ENCODE assay signal across 8 cellular contexts in genomic region chr12:52025301-52026172, GRCh38. TPM values are rescaled to one million over a fixed set of nuclear protein-coding genes. Genes with fewer than 3 reads are reported as not detected.
DNase-seq lines count a peak whose midpoint lies in the region; ATAC-seq, FAIRE-seq and TF ChIP-seq lines count a peak whose summit lies in the region.

No MANE protein-coding gene starts in this region.

- H3K27me3 Mint-ChIP-seq in activated B cell treated with CpG ODN at 0.5 μM for 24 hours = no peaks in the 10 kb centered on the region

- H3K27ac Mint-ChIP-seq in activated B cell treated with CpG ODN at 0.5 μM for 24 hours = peak overlapping the region; percentile 83

- DNase-seq in EL (peak; percentile 87), NCI-H226 (peak; percentile 82), activated B cell treated with CpG ODN at 0.5 μM for 24 hours (peak; percentile 73), cardiac fibroblast (ENCODE audit: low read depth in 2 of 2) (peak; percentile 87 to 89), keratinocyte (ENCODE audit: low read depth, low spot score) (no peak)
- peak; percentile 70 to 78 for DNase-seq in stimulated activated CD4-positive, alpha-beta T cell treated with anti-CD3 and anti-CD28 coated beads, Interleukin-12 subunit alpha, Interleukin-12 subunit beta, amount 100 ng/mL, for 24 hours (ENCODE audit: low read depth in 2 of 2)

- CTCF ChIA-PET in activated B cell treated with CpG ODN at 0.5 μM for 24 hours (lab: Charles Lee) = interaction anchor here (0.5 to 13.2 kb wide), 32 partner anchors 9 to 980 kb away, joined by 3 to 342 read pairs (median 6); partner anchors contain the start of genes ATG101, EIF4B, NR4A1 and SMIM41

- TF ChIP-seq CTCF in activated B cell treated with CpG ODN at 0.5 μM for 24 hours (IDR thresholded peaks at IDR 0.05) = peak; percentile 98
- TF ChIP-seq CTCF in cardiac fibroblast (IDR thresholded peaks at IDR 0.05; ENCODE audit: low read depth, low read length) = peak; percentile 74
- peak; percentile 83 to 97 (median 87) for TF ChIP-seq CTCF in keratinocyte (optimal IDR thresholded peaks at IDR 0.05 in 1 of 3, IDR thresholded peaks at IDR 0.05 in 1 of 3, conservative IDR thresholded peaks at IDR 0.05 in 1 of 3; ENCODE audit: extremely low read depth in 1 of 3, insufficient read depth in 2 of 3, low read length in 3 of 3)

- POLR2A ChIA-PET in activated B cell treated with CpG ODN at 0.5 μM for 24 hours (lab: Charles Lee) = interaction anchor here (0.7 to 7.5 kb wide), 14 partner anchors 12 to 120 kb away, joined by 3 to 217 read pairs (median 9); partner anchors contain the start of genes ATG101, NR4A1 and TAMALIN

- peak overlapping the region; percentile 86 for H3K4me3 Mint-ChIP-seq in activated B cell treated with CpG ODN at 0.5 μM for 24 hours

- no peaks in the 10 kb centered on the region for H3K9me1 ChIP-seq in keratinocyte (ENCODE audit: control insufficient read depth, extremely low read depth, insufficient read depth, low read length)

- peaks cover 7% of the 10 kb centered on the region for H3K27me3 ChIP-seq in keratinocyte (ENCODE audit: control insufficient read depth, extremely low read depth, insufficient read depth, low read length)

- H4K20me1 ChIP-seq in keratinocyte (ENCODE audit: control insufficient read depth, extremely low read depth, insufficient read depth, low read length) = no peaks in the 10 kb centered on the region

- H3K4me2 ChIP-seq in keratinocyte (ENCODE audit: control insufficient read depth, extremely low read depth, insufficient read depth, low read depth, low read length) = peak overlapping the region; percentile 99

- FAIRE-seq in keratinocyte (lab: Jason Lieb, UNC) = no peak

- peak overlapping the region; percentile 68 for H3K9ac ChIP-seq in keratinocyte (ENCODE audit: control insufficient read depth, extremely low read depth, insufficient read depth, low read length)

- intact Hi-C loops in activated B cell treated with CpG ODN at 0.5 μM for 24 hours (cut with micrococcal nuclease) = loop anchor here (1.0 to 2.0 kb wide), 7 partner anchors 8 to 133 kb away; partner anchors contain the start of genes ATG101 and NR4A1

- peaks cover 50% of the 10 kb centered on the region for H3K4me1 Mint-ChIP-seq in activated B cell treated with CpG ODN at 0.5 μM for 24 hours

- H2AFZ ChIP-seq in keratinocyte (ENCODE audit: control insufficient read depth, low read length) = peak overlapping the region; percentile 96

- no peaks in the 10 kb centered on the region for H3K9me3 Mint-ChIP-seq in activated B cell treated with CpG ODN at 0.5 μM for 24 hours

- ATAC-seq in HG03045 (IDR thresholded peaks at IDR 0.05; ENCODE audit: unreplicated experiment) (peak; percentile 32), activated B cell treated with CpG ODN at 0.5 μM for 24 hours (ENCODE audit: low read depth) (peak; percentile 51), HG03565 (IDR thresholded peaks at IDR 0.05; ENCODE audit: unreplicated experiment) (no peak)

- peak overlapping the region; percentile 36 for H3K27ac ChIP-seq in keratinocyte (ENCODE audit: control insufficient read depth, insufficient read depth, low read length)

- H3K4me3 ChIP-seq in cardiac fibroblast (replicated peaks in 1 of 2; ENCODE audit: low read depth in 2 of 2, low read length in 2 of 2) (peak overlapping the region; percentile 3 to 45), keratinocyte (ENCODE audit: control insufficient read depth in 2 of 3, extremely low read depth in 1 of 3, insufficient read depth in 2 of 3, low read depth in 1 of 3, low read length in 3 of 3) (peak overlapping the region; percentile 11 to 68 (median 68))

- no peaks in the 10 kb centered on the region for H3K36me3 ChIP-seq in keratinocyte (ENCODE audit: control insufficient read depth in 2 of 2, extremely low read depth in 1 of 2, insufficient read depth in 2 of 2, low read length in 2 of 2)

- H3K4me1 ChIP-seq in keratinocyte (ENCODE audit: control insufficient read depth, extremely low read depth, insufficient read depth, low read length) = peaks cover 6% of the 10 kb centered on the region

- H3K9me3 ChIP-seq in keratinocyte (ENCODE audit: control insufficient read depth, low read depth, low read length) = no peaks in the 10 kb centered on the region

- no peaks in the 10 kb centered on the region for H3K36me3 Mint-ChIP-seq in activated B cell treated with CpG ODN at 0.5 μM for 24 hours (ENCODE audit: low read depth)

- no peaks in the 10 kb centered on the region for H3K79me2 ChIP-seq in keratinocyte (ENCODE audit: control insufficient read depth, insufficient read depth, low read length)

- dilution Hi-C loops in keratinocyte (cut with MboI; ENCODE audit: extremely low pct_ligation_motif_present, low sequenced_read_pairs) = no loop called here

RNA-seq across cellular contexts. Expression of gene TAMALIN, which starts 18.8 kb away (rescaled TPM):
- 47.6 and 52.8 TPM in 2 replicates for total RNA-seq in activated B cell treated with CpG ODN at 0.5 μM for 24 hours
- 0.54 to 0.86 TPM (median 0.56 TPM) in 3 replicates for polyA plus RNA-seq in keratinocyte
- 1.5 TPM for polyA plus RNA-seq in keratinocyte (2011; ENCODE audit: low read depth)
- polyA plus RNA-seq in keratinocyte (2011; cell fraction: cytosol; rRNA removed) = 0.27 and 0.61 TPM in 2 replicates
- polyA plus RNA-seq in keratinocyte (2011; cell fraction: nucleus; rRNA removed) = 1.7 and 2.5 TPM in 2 replicates
- 0.37 and 0.44 TPM in 2 replicates for polyA plus RNA-seq in keratinocyte (2012; ENCODE audit: low replicate concordance)
- 0.20 to 1.1 TPM in 2 of 3 replicates, not detected in the other for polyA minus RNA-seq in keratinocyte
- polyA minus RNA-seq in keratinocyte (2011; cell fraction: cytosol; rRNA and poly(A)+ RNA removed) = not detected
- polyA minus RNA-seq in keratinocyte (2011; cell fraction: nucleus; rRNA and poly(A)+ RNA removed) = 2.2 and 4.9 TPM in 2 replicates

RNA-seq across cellular contexts. Expression of gene NR4A1, which starts 25.7 kb away (rescaled TPM):
- total RNA-seq in activated B cell treated with CpG ODN at 0.5 μM for 24 hours = 18.8 and 24.2 TPM in 2 replicates
- polyA plus RNA-seq in keratinocyte = 0.69 to 7.8 TPM (median 3.9 TPM) in 3 replicates
- 0.72 TPM for polyA plus RNA-seq in keratinocyte (2011; ENCODE audit: low read depth)
- 1.0 and 2.7 TPM in 2 replicates for polyA plus RNA-seq in keratinocyte (2011; cell fraction: cytosol; rRNA removed)
- polyA plus RNA-seq in keratinocyte (2011; cell fraction: nucleus; rRNA removed) = 54.7 and 94.3 TPM in 2 replicates
- 0.70 and 5.4 TPM in 2 replicates for polyA plus RNA-seq in keratinocyte (2012; ENCODE audit: low replicate concordance)
- polyA minus RNA-seq in keratinocyte = 0.95 to 9.3 TPM (median 5.6 TPM) in 3 replicates
- polyA minus RNA-seq in keratinocyte (2011; cell fraction: cytosol; rRNA and poly(A)+ RNA removed) = 7.7 TPM
- 45.2 and 46.1 TPM in 2 replicates for polyA minus RNA-seq in keratinocyte (2011; cell fraction: nucleus; rRNA and poly(A)+ RNA removed)

RNA-seq across cellular contexts. Expression of gene ATG101, which starts 44.2 kb away (rescaled TPM):
- total RNA-seq in activated B cell treated with CpG ODN at 0.5 μM for 24 hours = 25.6 and 32.5 TPM in 2 replicates
- 62.7 to 74.7 TPM (median 73.9 TPM) in 3 replicates for polyA plus RNA-seq in keratinocyte
- polyA plus RNA-seq in keratinocyte (2011; ENCODE audit: low read depth) = 30.9 TPM
- polyA plus RNA-seq in keratinocyte (2011; cell fraction: cytosol; rRNA removed) = 35.6 and 61.0 TPM in 2 replicates
- polyA plus RNA-seq in keratinocyte (2011; cell fraction: nucleus; rRNA removed) = 47.2 and 55.1 TPM in 2 replicates
- polyA plus RNA-seq in keratinocyte (2012; ENCODE audit: low replicate concordance) = 60.2 and 62.9 TPM in 2 replicates
- 40.1 to 101 TPM (median 51.2 TPM) in 3 replicates for polyA minus RNA-seq in keratinocyte
- polyA minus RNA-seq in keratinocyte (2011; cell fraction: cytosol; rRNA and poly(A)+ RNA removed) = 32.6 TPM
- 18.0 and 19.2 TPM in 2 replicates for polyA minus RNA-seq in keratinocyte (2011; cell fraction: nucleus; rRNA and poly(A)+ RNA removed)

RNA-seq across cellular contexts. Expression of gene SMIM41, which starts 54.0 kb away (rescaled TPM):
- total RNA-seq in activated B cell treated with CpG ODN at 0.5 μM for 24 hours = 0.24 TPM in 1 of 2 replicates, not detected in the other
- not detected in 3 replicates for polyA plus RNA-seq in keratinocyte
- not detected for polyA plus RNA-seq in keratinocyte (2011; ENCODE audit: low read depth)
- polyA plus RNA-seq in keratinocyte (2011; cell fraction: cytosol; rRNA removed) = not detected in 2 replicates
- polyA plus RNA-seq in keratinocyte (2011; cell fraction: nucleus; rRNA removed) = not detected in 2 replicates
- not detected in 2 replicates for polyA plus RNA-seq in keratinocyte (2012; ENCODE audit: low replicate concordance)
- polyA minus RNA-seq in keratinocyte = not detected in 3 replicates
- polyA minus RNA-seq in keratinocyte (2011; cell fraction: cytosol; rRNA and poly(A)+ RNA removed) = not detected
- not detected in 2 replicates for polyA minus RNA-seq in keratinocyte (2011; cell fraction: nucleus; rRNA and poly(A)+ RNA removed)
